Comparison of ENCODE assay signal across 8 cellular contexts in genomic region chr19:3821857-3822364, GRCh38. TPM values are rescaled to one million over a fixed set of nuclear protein-coding genes. Genes with fewer than 3 reads are reported as not detected.
DNase-seq lines count a peak whose midpoint lies in the region; ATAC-seq, FAIRE-seq and TF ChIP-seq lines count a peak whose summit lies in the region.

No MANE protein-coding gene starts in this region.

- no peak for FAIRE-seq in GM19239 (lab: Jason Lieb, UNC)
- no peak for FAIRE-seq in pancreas (lab: Jason Lieb, UNC)

- no peaks in the 10 kb centered on the region for H3K9me3 Mint-ChIP-seq in activated T-helper 1 cell treated with anti-CD3 and anti-CD28 coated beads, Interleukin-12 subunit alpha, Interleukin-12 subunit beta, Interleukin-2, Interleukin-4 antibody, amounts not matched to agents 30 ng/mL and 10 ng/mL and 1 ng/mL, durations not matched to agents 14 hours and 24 hours and 36 hours

- peaks cover 12% of the 10 kb centered on the region for H3K4me1 Mint-ChIP-seq in activated T-helper 1 cell treated with anti-CD3 and anti-CD28 coated beads, Interleukin-12 subunit alpha, Interleukin-12 subunit beta, Interleukin-2, Interleukin-4 antibody, amounts not matched to agents 30 ng/mL and 10 ng/mL and 1 ng/mL, durations not matched to agents 14 hours and 24 hours and 36 hours (ENCODE audit: low read depth)

- H3K27me3 ChIP-seq in A673 (replicated peaks; ENCODE audit: insufficient read depth, low read depth, low read length, poor library complexity) (no peaks in the 10 kb centered on the region), pancreas (no peaks in the 10 kb centered on the region)

- H3K4me1 ChIP-seq in A673 (ENCODE audit: insufficient read depth, low read length, poor library complexity, severe bottlenecking) = no peaks in the 10 kb centered on the region
- H3K4me1 ChIP-seq in pancreas = no peaks in the 10 kb centered on the region

- no TSS peak for BruUV-seq in A673 (replicated peaks; lab: Mats Ljungman, UMichigan)

- TF ChIP-seq CTCF in A673 (conservative IDR thresholded peaks at IDR 0.05; ENCODE audit: low read depth, low read length) (peak; percentile 99), fibroblast of villous mesenchyme (IDR thresholded peaks at IDR 0.05; ENCODE audit: insufficient read depth, low read depth, low read length) (peak; percentile 95), pancreas (IDR thresholded peaks at IDR 0.05) (peak; percentile 96 to 99 (median 98))

- DNase-seq in A673 (ENCODE audit: low spot score) (peak; percentile 78), GM19239 (ENCODE audit: insufficient read length, low spot score) (peak; percentile 93), OCI-M1 (lab: John Stamatoyannopoulos, UW) (peak; percentile 67), fibroblast of villous mesenchyme (ENCODE audit: low read depth) (peak; percentile 25), pancreas (peak in 5 of 6 donors; percentile 34 to 92 (median 65)), ureter (ENCODE audit: low spot score) (peak; percentile 71), globus pallidus (ENCODE audit: low spot score) (no peak)
- DNase-seq in activated T-helper 1 cell treated with anti-CD3 and anti-CD28 coated beads, Interleukin-12 subunit alpha, Interleukin-12 subunit beta, Interleukin-2, Interleukin-4 antibody, amounts not matched to agents 30 ng/mL and 10 ng/mL and 1 ng/mL, durations not matched to agents 14 hours and 24 hours and 36 hours (ENCODE audit: low spot score) = peak; percentile 83

- POLR2A ChIA-PET in A673 (lab: Charles Lee; ENCODE audit: low non-redundant PET) = no interaction called here

- no peak overlapping the region for H3K4me3 ChIP-seq in A673 (ENCODE audit: low read depth, low read length, poor library complexity, severe bottlenecking)
- H3K4me3 ChIP-seq in fibroblast of villous mesenchyme (ENCODE audit: low read depth, low read length) = no peak overlapping the region
- no peak overlapping the region for H3K4me3 ChIP-seq in pancreas

- H3K36me3 Mint-ChIP-seq in activated T-helper 1 cell treated with anti-CD3 and anti-CD28 coated beads, Interleukin-12 subunit alpha, Interleukin-12 subunit beta, Interleukin-2, Interleukin-4 antibody, amounts not matched to agents 30 ng/mL and 10 ng/mL and 1 ng/mL, durations not matched to agents 14 hours and 24 hours and 36 hours (ENCODE audit: low read depth) = no peaks in the 10 kb centered on the region

- whole genome bisulfite sequencing in pancreas, 2 donors = 16% methylated on average over 43 of the region's 43 CpGs

- intact Hi-C loops in A673 (cut with micrococcal nuclease; ENCODE audit: unreplicated experiment) (no loop called here), pancreas (cut with DNase I) (loop anchor here in 1 of 3 donors (5.0 kb wide), 1 partner anchor 155 kb away; no protein-coding TSS in a partner anchor)
- intact Hi-C loops in activated T-helper 1 cell treated with anti-CD3 and anti-CD28 coated beads, Interleukin-12 subunit alpha, Interleukin-12 subunit beta, Interleukin-2, Interleukin-4 antibody, amounts not matched to agents 30 ng/mL and 10 ng/mL and 1 ng/mL, durations not matched to agents 14 hours and 24 hours and 36 hours (cut with micrococcal nuclease) = loop anchor here (1.0 to 5.0 kb wide), 4 partner anchors 10 to 100 kb away; no protein-coding TSS in a partner anchor

- CTCF ChIA-PET in A673 (lab: Charles Lee) = interaction anchor here (0.6 to 1.0 kb wide), 3 partner anchors 9 to 26 kb away, joined by 3 to 4 read pairs (median 3); no protein-coding TSS in a partner anchor

- H3K27ac Mint-ChIP-seq in activated T-helper 1 cell treated with anti-CD3 and anti-CD28 coated beads, Interleukin-12 subunit alpha, Interleukin-12 subunit beta, Interleukin-2, Interleukin-4 antibody, amounts not matched to agents 30 ng/mL and 10 ng/mL and 1 ng/mL, durations not matched to agents 14 hours and 24 hours and 36 hours = no peak overlapping the region

- H3K9me3 ChIP-seq in A673 (ENCODE audit: low read depth, low read length, poor library complexity, severe bottlenecking) (no peaks in the 10 kb centered on the region), pancreas (no peaks in the 10 kb centered on the region)

- H3K27me3 Mint-ChIP-seq in activated T-helper 1 cell treated with anti-CD3 and anti-CD28 coated beads, Interleukin-12 subunit alpha, Interleukin-12 subunit beta, Interleukin-2, Interleukin-4 antibody, amounts not matched to agents 30 ng/mL and 10 ng/mL and 1 ng/mL, durations not matched to agents 14 hours and 24 hours and 36 hours (ENCODE audit: insufficient read depth) = no peaks in the 10 kb centered on the region

- H3K36me3 ChIP-seq in A673 (ENCODE audit: insufficient read depth, low read length, poor library complexity, severe bottlenecking) (no peaks in the 10 kb centered on the region), pancreas (no peaks in the 10 kb centered on the region)

- H3K4me3 Mint-ChIP-seq in activated T-helper 1 cell treated with anti-CD3 and anti-CD28 coated beads, Interleukin-12 subunit alpha, Interleukin-12 subunit beta, Interleukin-2, Interleukin-4 antibody, amounts not matched to agents 30 ng/mL and 10 ng/mL and 1 ng/mL, durations not matched to agents 14 hours and 24 hours and 36 hours = peak overlapping the region; percentile 19

- H3K27ac ChIP-seq in A673 (ENCODE audit: low read depth, low read length, poor library complexity, severe bottlenecking) (no peak overlapping the region), pancreas (no peak overlapping the region)

- peak; percentile 69 to 93 (median 85) for ATAC-seq in pancreas

RNA-seq across cellular contexts. Expression of gene MATK, which starts 35.7 kb away (rescaled TPM):
- total RNA-seq in A673 (2021) = 2.0 and 3.5 TPM in 2 replicates
- total RNA-seq in activated T-helper 1 cell treated with anti-CD3 and anti-CD28 coated beads, Interleukin-12 subunit alpha, Interleukin-12 subunit beta, Interleukin-2, Interleukin-4 antibody, amounts not matched to agents 30 ng/mL and 10 ng/mL and 1 ng/mL, durations not matched to agents 14 hours and 24 hours and 36 hours = 21.5 and 24.3 TPM in 2 replicates
- not detected in 2 replicates for total RNA-seq in fibroblast of villous mesenchyme
- 1 to 10 TPM in 2 of 6 donors, under 1 TPM in 2, not detected in 2; 0.69 to 3.9 (median 1.5) TPM for total RNA-seq in pancreas
- 1 to 10 TPM; 1.6 to 1.8 TPM for polyA plus RNA-seq in pancreas
- total RNA-seq in ureter = 1.9 TPM

RNA-seq across cellular contexts. Expression of gene ZFR2, which starts 46.9 kb away (rescaled TPM):
- total RNA-seq in A673 (2021) = 1.7 and 2.0 TPM in 2 replicates
- 0.39 TPM in 1 of 2 replicates, not detected in the other for total RNA-seq in activated T-helper 1 cell treated with anti-CD3 and anti-CD28 coated beads, Interleukin-12 subunit alpha, Interleukin-12 subunit beta, Interleukin-2, Interleukin-4 antibody, amounts not matched to agents 30 ng/mL and 10 ng/mL and 1 ng/mL, durations not matched to agents 14 hours and 24 hours and 36 hours
- not detected in 2 replicates for total RNA-seq in fibroblast of villous mesenchyme
- total RNA-seq in pancreas = under 1 TPM in 4 of 6 donors, not detected in 2; 0.06 to 0.37 (median 0.30) TPM
- polyA plus RNA-seq in pancreas = 1 to 10 TPM in 1 of 2 donors, under 1 TPM in 1; 0.49 to 3.1 TPM
- total RNA-seq in ureter = 0.91 TPM

RNA-seq across cellular contexts. Expression of gene RAX2, which starts 49.9 kb away (rescaled TPM):
- total RNA-seq in A673 (2021) (not detected in 2 replicates), fibroblast of villous mesenchyme (not detected in 2 replicates), pancreas (not detected), ureter (not detected)
- not detected in 2 replicates for total RNA-seq in activated T-helper 1 cell treated with anti-CD3 and anti-CD28 coated beads, Interleukin-12 subunit alpha, Interleukin-12 subunit beta, Interleukin-2, Interleukin-4 antibody, amounts not matched to agents 30 ng/mL and 10 ng/mL and 1 ng/mL, durations not matched to agents 14 hours and 24 hours and 36 hours
- polyA plus RNA-seq in pancreas = not detected

RNA-seq across cellular contexts. Expression of gene ATCAY, which starts 58.6 kb away (rescaled TPM):
- total RNA-seq in A673 (2021) (0.76 and 0.95 TPM in 2 replicates), fibroblast of villous mesenchyme (0.32 and 0.43 TPM in 2 replicates), pancreas (under 1 TPM; 0.09 to 0.67 (median 0.27) TPM), ureter (4.9 TPM)
- not detected in 2 replicates for total RNA-seq in activated T-helper 1 cell treated with anti-CD3 and anti-CD28 coated beads, Interleukin-12 subunit alpha, Interleukin-12 subunit beta, Interleukin-2, Interleukin-4 antibody, amounts not matched to agents 30 ng/mL and 10 ng/mL and 1 ng/mL, durations not matched to agents 14 hours and 24 hours and 36 hours
- polyA plus RNA-seq in pancreas = under 1 TPM; 0.04 to 0.70 TPM

RNA-seq across cellular contexts. Expression of gene MRPL54, which starts 59.4 kb away (rescaled TPM):
- total RNA-seq in A673 (2021) (47.2 and 51.3 TPM in 2 replicates), fibroblast of villous mesenchyme (48.4 and 64.1 TPM in 2 replicates), pancreas (10 to 100 TPM; 30.0 to 46.3 (median 36.5) TPM), ureter (51.7 TPM)
- total RNA-seq in activated T-helper 1 cell treated with anti-CD3 and anti-CD28 coated beads, Interleukin-12 subunit alpha, Interleukin-12 subunit beta, Interleukin-2, Interleukin-4 antibody, amounts not matched to agents 30 ng/mL and 10 ng/mL and 1 ng/mL, durations not matched to agents 14 hours and 24 hours and 36 hours = 88.2 and 94.7 TPM in 2 replicates
- 100 to 1,000 TPM in 1 of 2 donors, 10 to 100 TPM in 1; 95.8 to 104 TPM for polyA plus RNA-seq in pancreas
